In the genomic region with DNA sequence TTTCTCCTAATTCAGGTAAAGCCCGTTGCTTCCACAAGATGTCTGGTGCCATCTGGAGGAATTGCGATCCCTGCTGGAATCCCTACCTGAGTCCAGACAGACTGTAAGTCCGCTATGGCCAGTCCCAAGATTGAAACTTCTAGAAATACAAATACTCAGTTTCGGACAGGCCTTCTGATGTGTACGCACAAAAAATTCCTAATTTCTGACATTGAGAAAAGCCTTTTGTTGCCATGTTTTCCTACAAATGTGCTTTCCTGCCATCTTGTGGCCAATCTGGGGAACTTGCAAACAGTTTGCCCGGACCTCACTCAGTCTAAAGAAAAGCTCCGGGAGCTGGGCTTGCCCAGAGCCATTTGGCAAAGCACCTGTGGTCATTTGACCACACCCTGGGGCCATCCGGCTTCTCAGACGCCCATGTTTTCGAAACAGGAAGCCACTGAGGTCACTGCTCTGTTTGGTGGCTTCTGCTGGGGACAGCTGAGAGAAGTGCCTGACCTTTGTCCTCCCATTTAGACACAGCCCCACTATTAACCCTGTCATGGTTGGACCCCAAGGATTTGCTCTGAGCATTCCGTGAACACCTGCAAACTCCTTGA, we compare ENCODE assay signal across 8 cellular contexts.
DNase-seq lines count a peak whose midpoint lies in the region; ATAC-seq, FAIRE-seq and TF ChIP-seq lines count a peak whose summit lies in the region.

No MANE protein-coding gene starts in this region.

- no peaks in the 10 kb centered on the region for H3K27me3 ChIP-seq in upper lobe of right lung

- H3K4me3 Mint-ChIP-seq in activated T-helper 2 cell treated with anti-CD3 and anti-CD28 coated beads, Interferon-gamma antibody, Interleukin-2, Interleukin-4, amounts not matched to agents 10 μg/mL and 5 μg/mL and 100 μg/mL, durations not matched to agents 14 hours and 24 hours and 36 hours (ENCODE audit: low read depth), result no peak overlapping the region
- no peak overlapping the region for H3K4me3 Mint-ChIP-seq in neural crest cell

- no peak overlapping the region for H3K27ac ChIP-seq in upper lobe of right lung

- H3K4me1 Mint-ChIP-seq in activated T-helper 2 cell treated with anti-CD3 and anti-CD28 coated beads, Interferon-gamma antibody, Interleukin-2, Interleukin-4, amounts not matched to agents 10 μg/mL and 5 μg/mL and 100 μg/mL, durations not matched to agents 14 hours and 24 hours and 36 hours (ENCODE audit: low read depth), result no peaks in the 10 kb centered on the region
- peaks cover 36% of the 10 kb centered on the region for H3K4me1 Mint-ChIP-seq in neural crest cell

- no peak overlapping the region for H3K4me3 ChIP-seq in foreskin fibroblast (ENCODE audit: low read depth in 1 of 2, low read length in 2 of 2)
- no peak overlapping the region for H3K4me3 ChIP-seq in upper lobe of right lung

- H3K27ac Mint-ChIP-seq in activated T-helper 2 cell treated with anti-CD3 and anti-CD28 coated beads, Interferon-gamma antibody, Interleukin-2, Interleukin-4, amounts not matched to agents 10 μg/mL and 5 μg/mL and 100 μg/mL, durations not matched to agents 14 hours and 24 hours and 36 hours, result no peak overlapping the region
- peak overlapping the region; percentile 60 for H3K27ac Mint-ChIP-seq in neural crest cell (ENCODE audit: unreplicated experiment)

- no peaks in the 10 kb centered on the region for H3K36me3 ChIP-seq in upper lobe of right lung

- DNase-seq in D721Med (ENCODE audit: insufficient read length, low spot score) (peak; percentile 58), HuH-7.5 (ENCODE audit: low spot score) (peak; percentile 60), RKO (ENCODE audit: low spot score) (peak; percentile 79), foreskin fibroblast (peak; percentile 50 to 84), neural crest cell (ENCODE audit: low read depth, low spot score) (peak; percentile 49), upper lobe of right lung (peak; percentile 76)
- peak; percentile 23 for DNase-seq in activated T-helper 2 cell treated with anti-CD3 and anti-CD28 coated beads, Interferon-gamma antibody, Interleukin-2, Interleukin-4, amounts not matched to agents 10 μg/mL and 5 μg/mL and 100 μg/mL, durations not matched to agents 14 hours and 24 hours and 36 hours (ENCODE audit: low spot score)

- TF ChIP-seq CTCF in D721Med (IDR thresholded peaks at IDR 0.05; ENCODE audit: insufficient read depth, missing control alignments) (peak; percentile 76), foreskin fibroblast (IDR thresholded peaks at IDR 0.05; ENCODE audit: low read depth, low read length) (peak; percentile 90), neural crest cell (conservative IDR thresholded peaks at IDR 0.05) (peak; percentile 96), upper lobe of right lung (IDR thresholded peaks at IDR 0.05) (peak; percentile 88)

- H3K4me1 ChIP-seq in upper lobe of right lung, result peaks cover 8% of the 10 kb centered on the region

- FAIRE-seq in D721Med (lab: Jason Lieb, UNC), result no peak

- H3K27me3 Mint-ChIP-seq in activated T-helper 2 cell treated with anti-CD3 and anti-CD28 coated beads, Interferon-gamma antibody, Interleukin-2, Interleukin-4, amounts not matched to agents 10 μg/mL and 5 μg/mL and 100 μg/mL, durations not matched to agents 14 hours and 24 hours and 36 hours (ENCODE audit: low read depth), result peaks cover 14% of the 10 kb centered on the region
- no peaks in the 10 kb centered on the region for H3K27me3 Mint-ChIP-seq in neural crest cell (ENCODE audit: low read depth)

- ATAC-seq in GM21367 (IDR thresholded peaks at IDR 0.05; ENCODE audit: unreplicated experiment) (peak; percentile 78), upper lobe of right lung (peak; percentile 94)

- intact Hi-C loops in activated T-helper 2 cell treated with anti-CD3 and anti-CD28 coated beads, Interferon-gamma antibody, Interleukin-2, Interleukin-4, amounts not matched to agents 10 μg/mL and 5 μg/mL and 100 μg/mL, durations not matched to agents 14 hours and 24 hours and 36 hours (cut with micrococcal nuclease), result loop anchor here (1.0 to 5.0 kb wide), 2 partner anchors 228 to 816 kb away; no protein-coding TSS in a partner anchor
- intact Hi-C loops in upper lobe of right lung (cut with DNase I), result no loop called here

- H3K9me3 ChIP-seq in upper lobe of right lung, result no peaks in the 10 kb centered on the region

- H3K9me3 Mint-ChIP-seq in activated T-helper 2 cell treated with anti-CD3 and anti-CD28 coated beads, Interferon-gamma antibody, Interleukin-2, Interleukin-4, amounts not matched to agents 10 μg/mL and 5 μg/mL and 100 μg/mL, durations not matched to agents 14 hours and 24 hours and 36 hours, result no peaks in the 10 kb centered on the region
- H3K9me3 Mint-ChIP-seq in neural crest cell, result no peaks in the 10 kb centered on the region

- no peaks in the 10 kb centered on the region for H3K36me3 Mint-ChIP-seq in activated T-helper 2 cell treated with anti-CD3 and anti-CD28 coated beads, Interferon-gamma antibody, Interleukin-2, Interleukin-4, amounts not matched to agents 10 μg/mL and 5 μg/mL and 100 μg/mL, durations not matched to agents 14 hours and 24 hours and 36 hours (ENCODE audit: low read depth)
- H3K36me3 Mint-ChIP-seq in neural crest cell (ENCODE audit: low read depth), result no peaks in the 10 kb centered on the region

Comparison
In these comparisons a context has a peak if more than half of its experiments do, and no peak if none do; other contexts are left out.
1. DNase-seq: peak in every context shown above with its lines; median percentile 79 in RKO; 76 in upper lobe of right lung; 67 in foreskin fibroblast; 60 in HuH-7.5; 58 in D721Med; 49 in neural crest cell; 23 in activated T-helper 2 cell treated with anti-CD3 and anti-CD28 coated beads, Interferon-gamma antibody, Interleukin-2, Interleukin-4, amounts not matched to agents 10 μg/mL and 5 μg/mL and 100 μg/mL, durations not matched to agents 14 hours and 24 hours and 36 hours.